In genomic region chr1:2278591-2279209, GRCh38 we compare ENCODE assay signal across 11 cellular contexts. TPM values are rescaled to one million over a fixed set of nuclear protein-coding genes. Genes with fewer than 3 reads are reported as not detected.
A peak's percentile ranks its signal among the peaks of the same experiment; 100 is the strongest.
DNase-seq lines count a peak whose midpoint lies in the region; ATAC-seq, FAIRE-seq and TF ChIP-seq lines count a peak whose summit lies in the region.
"Had no signal": no experiment of that assay in that cellular context is flagged by ENCODE, and none has a peak within 500 bp of the region (broad histone marks: within the 10 kb centered on the region; RNA-seq: fewer than 3 reads in every experiment).

No MANE protein-coding gene starts in this region.

- H3K27ac ChIP-seq in ascending aorta, result peak overlapping the region; percentile 72 to 86
- H3K27ac ChIP-seq in HepG2 (ENCODE audit: extremely low read length, insufficient read depth, low read length), result no peak overlapping the region
- H3K27ac ChIP-seq in skin epidermis, result peak overlapping the region in 17 of 21 experiments; percentile 26 to 80 (median 58)

- intact Hi-C loops in ascending aorta (cut with DNase I), result loop anchor here (5.0 kb wide), 1 partner anchor 46 kb away; no protein-coding TSS in a partner anchor
- intact Hi-C loops in HepG2 (cut with micrococcal nuclease; ENCODE audit: unreplicated experiment), result no loop called here

- no peak for TF ChIP-seq EP300 in HepG2 (IDR thresholded peaks at IDR 0.05; ENCODE audit: low read depth in 2 of 2, low read length in 2 of 2)
- TF ChIP-seq EP300 in HepG2 (CRISPR knock-in tag; IDR thresholded peaks at IDR 0.05; ENCODE audit: borderline replicate concordance), result no peak

- H3K4me3 ChIP-seq in ascending aorta, result peak overlapping the region in 1 of 2 donors; percentile 43
- no peak overlapping the region for H3K4me3 ChIP-seq in HepG2 (replicated peaks in 1 of 3; ENCODE audit: insufficient read depth in 1 of 3, low read depth in 2 of 3, low read length in 3 of 3)
- no peak overlapping the region for H3K4me3 ChIP-seq in skin epidermis

- no peak for TF ChIP-seq RAD21 in HepG2 (CRISPR knock-in tag; IDR thresholded peaks at IDR 0.05)

- TF ChIP-seq CTCF in ascending aorta (IDR thresholded peaks at IDR 0.05), result no peak
- no peak for TF ChIP-seq CTCF in HepG2 (CRISPR knock-in tag; IDR thresholded peaks at IDR 0.05)

- H3K9ac ChIP-seq in ES-I3 (ENCODE audit: low read depth, low read length), result peak overlapping the region; percentile 8; the same call in 1 of the 2 replicates
- no peak overlapping the region for H3K9ac ChIP-seq in HepG2 (ENCODE audit: insufficient read depth, low read depth, low read length)

- DNase-seq in ascending aorta (ENCODE audit: low spot score in 2 of 2), result no peak
- no peak for DNase-seq in HepG2 (ENCODE audit: low spot score)
- no peak for DNase-seq in NCI-H1694 (lab: John Stamatoyannopoulos, UW)
- DNase-seq in immature natural killer cell, result no peak
- DNase-seq in retina, result no peak
- DNase-seq: COR-L47, NCI-H1417 treated with DMSO at 0.1 percent for 48 hours had no signal

- FAIRE-seq in HepG2 (lab: Jason Lieb, UNC), result no peak

- H3K27me3 ChIP-seq in ascending aorta, result no peaks in the 10 kb centered on the region
- no peaks in the 10 kb centered on the region for H3K27me3 ChIP-seq in HepG2 (ENCODE audit: control insufficient read depth in 1 of 2, insufficient read depth in 2 of 2, low read length in 2 of 2)

- H3K9me3 Mint-ChIP-seq in immature natural killer cell, result no peaks in the 10 kb centered on the region
- H3K9me3 Mint-ChIP-seq: T-helper 1 cell treated with Interleukin-12 subunit alpha and Interleukin-12 subunit beta and Interleukin-4 antibody, amounts not matched to agents 30 μg/mL and 1 μg/mL, for 36 hours had no signal

- CTCF ChIA-PET in HepG2 (lab: Yijun Ruan, JAX; ENCODE audit: low intra/inter-chr PET ratio, low total read pairs), result no interaction called here

- H3K9me3 ChIP-seq in ES-I3 (ENCODE audit: control insufficient read depth, insufficient read depth, low read length) (no peaks in the 10 kb centered on the region), ascending aorta (no peaks in the 10 kb centered on the region), HepG2 (ENCODE audit: low read length) (no peaks in the 10 kb centered on the region)

- in situ Hi-C loops in HepG2 (cut with HindIII; ENCODE audit: extremely low pct_ligation_motif_present, low pct_unique_long_range_greater_than_20kb), result no loop called here

- peaks cover 64% of the 10 kb centered on the region for H3K79me2 ChIP-seq in HepG2 (ENCODE audit: insufficient read depth, low read length)

- no peak for ATAC-seq in HepG2
- ATAC-seq in HG02623 (IDR thresholded peaks at IDR 0.05; ENCODE audit: unreplicated experiment), result no peak

- no peak for TF ChIP-seq POLR2A in HepG2 (IDR thresholded peaks at IDR 0.05; ENCODE audit: insufficient read depth in 1 of 2, low read depth in 2 of 2, low read length in 2 of 2)

- POLR2A ChIA-PET in HepG2 (lab: Yijun Ruan, JAX), result no interaction called here

- H3K27ac Mint-ChIP-seq in immature natural killer cell, result no peak overlapping the region

- BruUV-seq in HepG2 (replicated peaks; lab: Mats Ljungman, UMichigan), result no TSS peak

- H3K4me1 ChIP-seq in ES-I3 (ENCODE audit: insufficient read depth, low read length) (peaks cover 22% of the 10 kb centered on the region), ascending aorta (peaks cover 34 to 77% of the 10 kb centered on the region in 2 donors), HepG2 (ENCODE audit: insufficient read depth, low read length) (peaks cover 52% of the 10 kb centered on the region)

- no peak overlapping the region for H3K4me3 Mint-ChIP-seq in immature natural killer cell
- H3K4me3 Mint-ChIP-seq: T-helper 1 cell treated with Interleukin-12 subunit alpha and Interleukin-12 subunit beta and Interleukin-4 antibody, amounts not matched to agents 30 μg/mL and 1 μg/mL, for 36 hours had no signal

- peaks cover 0 to 32% (median 0%) of the 10 kb centered on the region in 3 donors for H3K27me3 Mint-ChIP-seq in immature natural killer cell (ENCODE audit: low read depth in 3 of 3)

- WGBS in HepG2 (ENCODE audit: low lambda C conversion rate), result 87% methylated on average over 6 of the region's 16 CpGs

- no peak overlapping the region for H2AFZ ChIP-seq in HepG2 (ENCODE audit: low read length)

- H3K4me2 ChIP-seq in HepG2 (ENCODE audit: low read depth, low read length), result no peak overlapping the region

- H3K36me3 ChIP-seq in ES-I3 (ENCODE audit: insufficient read depth, low read length) (no peaks in the 10 kb centered on the region), ascending aorta (peaks cover 3 to 11% of the 10 kb centered on the region in 2 donors), HepG2 (replicated peaks in 1 of 2; ENCODE audit: control insufficient read depth in 1 of 2, insufficient read depth in 2 of 2, low read length in 2 of 2) (peaks cover 6 to 19% of the 10 kb centered on the region in 2 experiments; a peak in 3 of 5 replicates)

- H3K36me3 Mint-ChIP-seq in immature natural killer cell, result no peaks in the 10 kb centered on the region

- peaks cover 38% of the 10 kb centered on the region for H4K20me1 ChIP-seq in HepG2 (ENCODE audit: insufficient read depth, low read length)

- H3K4me1 Mint-ChIP-seq in immature natural killer cell, result peaks cover 21 to 28% of the 10 kb centered on the region in 2 donors

TF ChIP-seq in HepG2, 621 proteins besides CTCF, POLR2A, EP300 and RAD21:
- TF ChIP-seq ZFP82 (CRISPR knock-in tag; IDR thresholded peaks at IDR 0.05; ENCODE audit: borderline replicate concordance), result no peak
- TF ChIP-seq HDAC6 (IDR thresholded peaks at IDR 0.05; ENCODE audit: low read depth, low read length), result no peak
- peak; percentile 76 for TF ChIP-seq AGO2 (optimal IDR thresholded peaks at IDR 0.05; ENCODE audit: low read depth, low read length)

RNA-seq across cellular contexts. Expression of gene SKI, which starts 50.6 kb away (rescaled TPM):
- total RNA-seq in ascending aorta (139 TPM), HepG2 (2016; rRNA removed; fragmentation: Illumina TruSeq; extraction: Trizol) (6.9 and 9.6 TPM in 2 replicates)
- 3.4 and 6.3 TPM in 2 replicates for total RNA-seq in HepG2 (2016; cell fraction: cytosol; rRNA removed; fragmentation: Illumina TruSeq; extraction: Trizol; ENCODE audit: low read depth)
- total RNA-seq in HepG2 (2016; cell fraction: insoluble cytoplasmic fraction; rRNA removed; fragmentation: Illumina TruSeq; extraction: Trizol), result 7.7 and 7.9 TPM in 2 replicates
- 4.6 and 5.7 TPM in 2 replicates for total RNA-seq in HepG2 (2016; cell fraction: membrane; rRNA removed; fragmentation: Illumina TruSeq; extraction: Trizol)
- 10.6 and 12.2 TPM in 2 replicates for total RNA-seq in HepG2 (2016; cell fraction: nucleus; rRNA removed; fragmentation: Illumina TruSeq; extraction: Trizol)
- polyA plus RNA-seq in HepG2 (2011; rRNA removed) (4.7 and 5.9 TPM in 2 replicates), immature natural killer cell (1 to 10 TPM in 1 of 3 donors, under 1 TPM in 1, not detected in 1; 0.87 to 1.0 TPM)
- 3.8 and 4.2 TPM in 2 replicates for polyA plus RNA-seq in HepG2 (2011; cell fraction: cytosol; rRNA removed)
- 20.3 and 21.2 TPM in 2 replicates for polyA plus RNA-seq in HepG2 (2011; cell fraction: nucleus; rRNA removed)
- polyA plus RNA-seq in HepG2 (2012), result 10.1 and 12.3 TPM in 2 replicates
- polyA plus RNA-seq in HepG2 (2016; cell fraction: cytosol; fragmentation: Illumina TruSeq; extraction: Trizol; ENCODE audit: low read depth), result 0.60 and 0.83 TPM in 2 replicates
- polyA plus RNA-seq in HepG2 (2016; cell fraction: insoluble cytoplasmic fraction; fragmentation: Illumina TruSeq; extraction: Trizol; ENCODE audit: low read depth), result 16.7 and 23.3 TPM in 2 replicates
- polyA plus RNA-seq in HepG2 (2016; cell fraction: membrane; fragmentation: Illumina TruSeq; extraction: Trizol; ENCODE audit: low read depth), result 3.7 and 4.4 TPM in 2 replicates
- polyA plus RNA-seq in HepG2 (2016; cell fraction: nucleus; fragmentation: Illumina TruSeq; extraction: Trizol; ENCODE audit: insufficient read depth, low read depth), result 33.8 and 34.3 TPM in 2 replicates
- polyA minus RNA-seq in HepG2 (2011; rRNA and poly(A)+ RNA removed; ENCODE audit: low replicate concordance), result 4.4 and 14.7 TPM in 2 replicates
- polyA minus RNA-seq in HepG2 (2011; cell fraction: cytosol; rRNA and poly(A)+ RNA removed), result 16.7 and 22.2 TPM in 2 replicates
- polyA minus RNA-seq in HepG2 (2011; cell fraction: nucleus; rRNA and poly(A)+ RNA removed), result 10.9 and 12.1 TPM in 2 replicates

Comparison
In these comparisons a context has a peak if more than half of its experiments do, and no peak if none do; other contexts are left out.
1. RNA of gene SKI, which starts 50.6 kb away (total RNA-seq): 139 TPM in ascending aorta (single experiment); 3.4 to 12.2 TPM in HepG2; every median in the first group is over 10 times any median in the second.